1 cellular context compared by ENCODE assay signal in the genomic region with DNA sequence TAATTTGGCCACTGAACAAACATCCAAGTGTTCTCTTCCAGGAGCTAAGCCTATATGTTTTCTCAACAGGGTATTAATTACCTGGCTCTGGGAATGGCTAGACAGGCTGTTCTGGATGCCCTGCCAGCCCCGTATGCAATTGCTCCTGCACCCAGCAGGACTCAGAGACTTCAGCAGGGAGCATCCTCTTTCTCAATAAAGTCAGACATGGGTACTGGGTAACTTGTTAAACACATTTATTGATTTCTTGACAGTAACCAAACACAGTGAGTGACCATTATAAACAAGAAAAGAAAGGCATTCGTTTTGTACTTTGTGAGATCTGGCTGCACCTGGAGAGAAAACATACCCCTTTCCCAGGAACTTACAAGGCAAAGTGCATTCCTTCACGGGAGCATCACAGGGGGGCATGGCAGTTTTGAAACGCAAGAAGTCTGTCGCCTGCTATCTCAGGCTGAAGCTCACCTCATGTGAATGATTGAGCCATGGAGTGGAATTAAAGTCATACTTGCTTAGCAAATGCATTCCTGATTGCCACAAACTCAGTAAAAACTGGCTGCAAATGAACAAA.
TF ChIP-seq lines count a peak whose summit lies in the region.

No MANE protein-coding gene starts in this region.

TF ChIP-seq in HepG2, 621 proteins besides CTCF, POLR2A, EP300 and RAD21 (continued from another document):
- TF ChIP-seq, protein P1, sequence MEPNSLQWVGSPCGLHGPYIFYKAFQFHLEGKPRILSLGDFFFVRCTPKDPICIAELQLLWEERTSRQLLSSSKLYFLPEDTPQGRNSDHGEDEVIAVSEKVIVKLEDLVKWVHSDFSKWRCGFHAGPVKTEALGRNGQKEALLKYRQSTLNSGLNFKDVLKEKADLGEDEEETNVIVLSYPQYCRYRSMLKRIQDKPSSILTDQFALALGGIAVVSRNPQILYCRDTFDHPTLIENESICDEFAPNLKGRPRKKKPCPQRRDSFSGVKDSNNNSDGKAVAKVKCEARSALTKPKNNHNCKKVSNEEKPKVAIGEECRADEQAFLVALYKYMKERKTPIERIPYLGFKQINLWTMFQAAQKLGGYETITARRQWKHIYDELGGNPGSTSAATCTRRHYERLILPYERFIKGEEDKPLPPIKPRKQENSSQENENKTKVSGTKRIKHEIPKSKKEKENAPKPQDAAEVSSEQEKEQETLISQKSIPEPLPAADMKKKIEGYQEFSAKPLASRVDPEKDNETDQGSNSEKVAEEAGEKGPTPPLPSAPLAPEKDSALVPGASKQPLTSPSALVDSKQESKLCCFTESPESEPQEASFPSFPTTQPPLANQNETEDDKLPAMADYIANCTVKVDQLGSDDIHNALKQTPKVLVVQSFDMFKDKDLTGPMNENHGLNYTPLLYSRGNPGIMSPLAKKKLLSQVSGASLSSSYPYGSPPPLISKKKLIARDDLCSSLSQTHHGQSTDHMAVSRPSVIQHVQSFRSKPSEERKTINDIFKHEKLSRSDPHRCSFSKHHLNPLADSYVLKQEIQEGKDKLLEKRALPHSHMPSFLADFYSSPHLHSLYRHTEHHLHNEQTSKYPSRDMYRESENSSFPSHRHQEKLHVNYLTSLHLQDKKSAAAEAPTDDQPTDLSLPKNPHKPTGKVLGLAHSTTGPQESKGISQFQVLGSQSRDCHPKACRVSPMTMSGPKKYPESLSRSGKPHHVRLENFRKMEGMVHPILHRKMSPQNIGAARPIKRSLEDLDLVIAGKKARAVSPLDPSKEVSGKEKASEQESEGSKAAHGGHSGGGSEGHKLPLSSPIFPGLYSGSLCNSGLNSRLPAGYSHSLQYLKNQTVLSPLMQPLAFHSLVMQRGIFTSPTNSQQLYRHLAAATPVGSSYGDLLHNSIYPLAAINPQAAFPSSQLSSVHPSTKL (CRISPR knock-in tag; IDR thresholded peaks at IDR 0.05) = 0 out of 2 replicates have a peak, but pooled peaks have one; percentile 26
- TF ChIP-seq FOXK1 (CRISPR knock-in tag; IDR thresholded peaks at IDR 0.05; ENCODE audit: borderline replicate concordance, low read depth) (0 out of 2 replicates have a peak, but pooled peaks have one; percentile 37), SOX6 (IDR thresholded peaks at IDR 0.05) (no peak), SOX6 (CRISPR knock-in tag; IDR thresholded peaks at IDR 0.05) (peak; percentile 78), ZFP41 (CRISPR knock-in tag; IDR thresholded peaks at IDR 0.05; ENCODE audit: borderline replicate concordance) (no peak), FOXA3 (CRISPR knock-in tag; IDR thresholded peaks at IDR 0.05) (peak; percentile 63; the same call in 1 of the 2 replicates), GATAD2A (CRISPR knock-in tag; IDR thresholded peaks at IDR 0.05) (peak; percentile 74), KLF11 (CRISPR knock-in tag; IDR thresholded peaks at IDR 0.05) (no peak), NFE2L1 (CRISPR knock-in tag; IDR thresholded peaks at IDR 0.05; ENCODE audit: borderline replicate concordance) (no peak)
- TF ChIP-seq, protein P2, sequence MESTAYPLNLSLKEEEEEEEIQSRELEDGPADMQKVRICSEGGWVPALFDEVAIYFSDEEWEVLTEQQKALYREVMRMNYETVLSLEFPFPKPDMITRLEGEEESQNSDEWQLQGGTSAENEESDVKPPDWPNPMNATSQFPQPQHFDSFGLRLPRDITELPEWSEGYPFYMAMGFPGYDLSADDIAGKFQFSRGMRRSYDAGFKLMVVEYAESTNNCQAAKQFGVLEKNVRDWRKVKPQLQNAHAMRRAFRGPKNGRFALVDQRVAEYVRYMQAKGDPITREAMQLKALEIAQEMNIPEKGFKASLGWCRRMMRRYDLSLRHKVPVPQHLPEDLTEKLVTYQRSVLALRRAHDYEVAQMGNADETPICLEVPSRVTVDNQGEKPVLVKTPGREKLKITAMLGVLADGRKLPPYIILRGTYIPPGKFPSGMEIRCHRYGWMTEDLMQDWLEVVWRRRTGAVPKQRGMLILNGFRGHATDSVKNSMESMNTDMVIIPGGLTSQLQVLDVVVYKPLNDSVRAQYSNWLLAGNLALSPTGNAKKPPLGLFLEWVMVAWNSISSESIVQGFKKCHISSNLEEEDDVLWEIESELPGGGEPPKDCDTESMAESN (CRISPR knock-in tag; conservative IDR thresholded peaks at IDR 0.05) = 0 out of 2 replicates have a peak, but pooled peaks have one; percentile 41
- TF ChIP-seq, protein P3, sequence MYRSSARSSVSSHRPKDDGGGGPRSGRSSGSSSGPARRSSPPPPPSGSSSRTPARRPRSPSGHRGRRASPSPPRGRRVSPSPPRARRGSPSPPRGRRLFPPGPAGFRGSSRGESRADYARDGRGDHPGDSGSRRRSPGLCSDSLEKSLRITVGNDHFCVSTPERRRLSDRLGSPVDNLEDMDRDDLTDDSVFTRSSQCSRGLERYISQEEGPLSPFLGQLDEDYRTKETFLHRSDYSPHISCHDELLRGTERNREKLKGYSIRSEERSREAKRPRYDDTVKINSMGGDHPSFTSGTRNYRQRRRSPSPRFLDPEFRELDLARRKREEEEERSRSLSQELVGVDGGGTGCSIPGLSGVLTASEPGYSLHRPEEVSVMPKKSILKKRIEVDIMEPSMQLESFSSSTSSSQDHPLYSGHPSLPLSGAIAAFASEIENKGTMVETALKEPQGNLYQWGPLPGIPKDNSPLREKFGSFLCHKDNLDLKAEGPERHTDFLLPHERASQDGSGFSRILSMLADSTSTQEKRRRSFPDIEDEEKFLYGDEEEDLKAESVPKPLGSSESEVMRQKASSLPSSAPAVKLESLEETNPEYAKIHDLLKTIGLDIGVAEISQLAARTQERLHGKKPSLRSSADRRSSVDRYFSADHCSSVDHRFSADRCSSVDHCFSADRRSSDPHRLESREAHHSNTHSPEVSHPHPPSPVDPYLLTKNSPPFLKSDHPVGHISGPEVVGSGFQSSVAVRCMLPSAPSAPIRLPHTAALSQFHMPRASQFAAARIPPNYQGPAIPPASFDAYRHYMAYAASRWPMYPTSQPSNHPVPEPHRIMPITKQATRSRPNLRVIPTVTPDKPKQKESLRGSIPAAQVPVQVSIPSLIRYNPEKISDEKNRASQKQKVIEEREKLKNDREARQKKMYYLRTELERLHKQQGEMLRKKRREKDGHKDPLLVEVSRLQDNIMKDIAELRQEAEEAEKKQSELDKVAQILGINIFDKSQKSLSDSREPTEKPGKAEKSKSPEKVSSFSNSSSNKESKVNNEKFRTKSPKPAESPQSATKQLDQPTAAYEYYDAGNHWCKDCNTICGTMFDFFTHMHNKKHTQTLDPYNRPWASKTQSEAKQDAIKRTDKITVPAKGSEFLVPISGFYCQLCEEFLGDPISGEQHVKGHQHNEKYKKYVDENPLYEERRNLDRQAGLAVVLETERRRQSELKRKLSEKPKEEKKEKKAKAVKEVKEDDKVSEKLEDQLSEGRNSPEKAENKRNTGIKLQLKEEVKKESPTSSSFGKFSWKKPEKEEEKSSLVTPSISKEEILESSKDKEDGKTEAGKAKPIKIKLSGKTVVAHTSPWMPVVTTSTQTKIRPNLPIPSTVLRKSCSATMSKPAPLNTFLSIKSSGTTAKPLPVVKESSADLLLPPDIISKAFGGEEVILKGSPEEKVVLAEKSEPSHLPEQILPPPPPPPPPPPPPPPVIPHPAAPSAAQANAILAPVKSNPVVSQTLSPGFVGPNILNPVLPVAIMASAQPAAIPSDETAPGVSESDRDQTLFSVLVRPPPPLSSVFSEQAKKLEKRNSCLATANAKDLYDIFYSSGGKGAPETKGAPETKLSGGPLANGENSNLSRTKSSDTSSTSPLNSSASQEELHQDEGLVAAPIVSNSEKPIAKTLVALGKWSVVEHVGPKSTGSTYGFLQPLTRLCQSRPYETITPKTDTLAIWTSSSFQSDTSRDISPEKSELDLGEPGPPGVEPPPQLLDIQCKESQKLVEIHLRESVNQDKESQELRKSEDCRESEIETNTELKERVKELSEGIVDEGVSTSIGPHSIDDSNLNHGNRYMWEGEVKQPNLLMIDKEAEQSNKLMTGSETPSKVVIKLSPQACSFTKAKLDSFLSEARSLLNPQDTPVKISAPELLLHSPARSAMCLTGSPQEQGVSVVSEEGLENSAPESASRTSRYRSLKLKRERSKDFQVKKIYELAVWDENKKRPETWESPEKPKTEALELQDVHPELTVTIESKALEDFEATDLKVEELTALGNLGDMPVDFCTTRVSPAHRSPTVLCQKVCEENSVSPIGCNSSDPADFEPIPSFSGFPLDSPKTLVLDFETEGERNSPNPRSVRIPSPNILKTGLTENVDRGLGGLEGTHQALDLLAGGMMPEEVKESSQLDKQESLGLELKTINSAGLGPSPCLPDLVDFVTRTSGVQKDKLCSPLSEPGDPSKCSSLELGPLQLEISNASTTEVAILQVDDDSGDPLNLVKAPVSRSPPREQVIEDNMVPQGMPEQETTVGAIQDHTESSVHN (CRISPR knock-in tag; IDR thresholded peaks at IDR 0.05) = no peak
